In the genomic region with DNA sequence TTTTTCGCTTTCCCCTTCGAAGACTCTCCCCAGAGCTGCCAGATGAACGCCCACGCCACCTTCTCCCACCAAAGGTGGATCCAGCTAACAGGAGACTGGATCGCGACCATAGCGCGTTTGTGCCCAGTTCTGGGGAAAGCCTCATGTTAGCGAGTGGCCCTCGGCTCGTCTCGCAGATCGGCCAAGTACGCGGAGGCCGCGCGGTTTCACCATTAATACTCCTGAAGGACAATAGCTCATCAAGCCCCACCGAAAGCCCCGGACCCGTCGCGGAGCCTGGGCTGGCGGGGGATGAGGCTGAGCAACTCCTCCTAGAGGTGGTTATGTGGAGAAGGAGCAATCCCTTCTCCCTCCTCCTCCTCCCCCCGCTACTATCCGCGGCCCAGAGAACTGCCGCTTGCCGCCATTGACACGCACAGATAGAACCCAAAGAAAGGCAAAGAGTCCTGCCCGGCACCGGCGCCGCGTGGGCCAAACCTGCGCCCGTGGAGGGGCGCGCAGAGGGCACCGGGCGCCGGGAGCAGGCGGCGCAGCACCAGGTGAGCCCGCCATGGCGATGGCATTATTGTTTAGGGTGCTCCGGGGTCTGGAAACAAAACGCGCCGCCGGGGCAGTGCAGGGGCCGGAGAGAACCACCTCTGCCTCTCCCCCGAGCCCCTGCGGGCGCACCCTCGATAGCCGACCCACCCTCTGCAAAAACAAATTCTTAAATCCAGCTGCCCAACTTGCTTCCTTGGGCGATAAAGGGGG, we compare ENCODE assay signal across 1 cellular context.
TF ChIP-seq lines count a peak whose summit lies in the region.

A gene (plus strand): TSS at position 385 of the 750 bp plus-strand sequence. CDS start 22,813 bp downstream, outside the sequence.

TF ChIP-seq in HepG2, 621 proteins besides CTCF, POLR2A, EP300 and RAD21 (continued from another document and continues in another):
- TF ChIP-seq, protein P1, sequence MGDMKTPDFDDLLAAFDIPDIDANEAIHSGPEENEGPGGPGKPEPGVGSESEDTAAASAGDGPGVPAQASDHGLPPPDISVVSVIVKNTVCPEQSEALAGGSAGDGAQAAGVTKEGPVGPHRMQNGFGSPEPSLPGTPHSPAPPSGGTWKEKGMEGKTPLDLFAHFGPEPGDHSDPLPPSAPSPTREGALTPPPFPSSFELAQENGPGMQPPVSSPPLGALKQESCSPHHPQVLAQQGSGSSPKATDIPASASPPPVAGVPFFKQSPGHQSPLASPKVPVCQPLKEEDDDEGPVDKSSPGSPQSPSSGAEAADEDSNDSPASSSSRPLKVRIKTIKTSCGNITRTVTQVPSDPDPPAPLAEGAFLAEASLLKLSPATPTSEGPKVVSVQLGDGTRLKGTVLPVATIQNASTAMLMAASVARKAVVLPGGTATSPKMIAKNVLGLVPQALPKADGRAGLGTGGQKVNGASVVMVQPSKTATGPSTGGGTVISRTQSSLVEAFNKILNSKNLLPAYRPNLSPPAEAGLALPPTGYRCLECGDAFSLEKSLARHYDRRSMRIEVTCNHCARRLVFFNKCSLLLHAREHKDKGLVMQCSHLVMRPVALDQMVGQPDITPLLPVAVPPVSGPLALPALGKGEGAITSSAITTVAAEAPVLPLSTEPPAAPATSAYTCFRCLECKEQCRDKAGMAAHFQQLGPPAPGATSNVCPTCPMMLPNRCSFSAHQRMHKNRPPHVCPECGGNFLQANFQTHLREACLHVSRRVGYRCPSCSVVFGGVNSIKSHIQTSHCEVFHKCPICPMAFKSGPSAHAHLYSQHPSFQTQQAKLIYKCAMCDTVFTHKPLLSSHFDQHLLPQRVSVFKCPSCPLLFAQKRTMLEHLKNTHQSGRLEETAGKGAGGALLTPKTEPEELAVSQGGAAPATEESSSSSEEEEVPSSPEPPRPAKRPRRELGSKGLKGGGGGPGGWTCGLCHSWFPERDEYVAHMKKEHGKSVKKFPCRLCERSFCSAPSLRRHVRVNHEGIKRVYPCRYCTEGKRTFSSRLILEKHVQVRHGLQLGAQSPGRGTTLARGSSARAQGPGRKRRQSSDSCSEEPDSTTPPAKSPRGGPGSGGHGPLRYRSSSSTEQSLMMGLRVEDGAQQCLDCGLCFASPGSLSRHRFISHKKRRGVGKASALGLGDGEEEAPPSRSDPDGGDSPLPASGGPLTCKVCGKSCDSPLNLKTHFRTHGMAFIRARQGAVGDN (CRISPR knock-in tag; IDR thresholded peaks at IDR 0.05) = peak; percentile 84
- TF ChIP-seq RFXANK (CRISPR knock-in tag; IDR thresholded peaks at IDR 0.05) (no peak), ZNF546 (CRISPR knock-in tag; conservative IDR thresholded peaks at IDR 0.05) (no peak), ZNF615 (CRISPR knock-in tag; IDR thresholded peaks at IDR 0.05; ENCODE audit: borderline replicate concordance) (no peak), ZNF350 (CRISPR knock-in tag; IDR thresholded peaks at IDR 0.05; ENCODE audit: borderline replicate concordance, low read depth) (peak; percentile 26; the same call in 1 of the 2 replicates), RBM39 (IDR thresholded peaks at IDR 0.05; ENCODE audit: low read depth, low read length, poor library complexity, severe bottlenecking) (peak; percentile 29), REXO4 (CRISPR knock-in tag; IDR thresholded peaks at IDR 0.05; ENCODE audit: borderline replicate concordance) (no peak), FOXC1 (CRISPR knock-in tag; IDR thresholded peaks at IDR 0.05; ENCODE audit: borderline replicate concordance) (no peak; the same call in 1 of the 2 replicates), ZSCAN22 (CRISPR knock-in tag; IDR thresholded peaks at IDR 0.05) (no peak), GFI1 (CRISPR knock-in tag; IDR thresholded peaks at IDR 0.05; ENCODE audit: borderline replicate concordance) (no peak), NKX3-1 (CRISPR knock-in tag; IDR thresholded peaks at IDR 0.05) (no peak), CBX2 (IDR thresholded peaks at IDR 0.05; ENCODE audit: low read depth, low read length) (no peak), CBX2 (CRISPR knock-in tag; IDR thresholded peaks at IDR 0.05; ENCODE audit: low read depth) (no peak), POLR2AphosphoS2 (IDR thresholded peaks at IDR 0.05; ENCODE audit: low read depth, low read length) (no peak), ELF3 (CRISPR knock-in tag; IDR thresholded peaks at IDR 0.05) (no peak), ZNF788 (CRISPR knock-in tag; IDR thresholded peaks at IDR 0.05; ENCODE audit: borderline replicate concordance) (no peak; the same call in 1 of the 2 replicates), ZIK1 (CRISPR knock-in tag; IDR thresholded peaks at IDR 0.05; ENCODE audit: borderline replicate concordance, low read depth) (no peak), SALL2 (CRISPR knock-in tag; IDR thresholded peaks at IDR 0.05) (peak; percentile 21; the same call in 1 of the 2 replicates), ARNT2 (CRISPR knock-in tag; IDR thresholded peaks at IDR 0.05; ENCODE audit: low read depth) (peak; percentile 56; the same call in 1 of the 2 replicates), ZNF547 (CRISPR knock-in tag; IDR thresholded peaks at IDR 0.05) (0 out of 2 replicates have a peak, but pooled peaks have one; percentile 22), GABPB1 (CRISPR knock-in tag; IDR thresholded peaks at IDR 0.05) (peak; percentile 60), NR2F2 (IDR thresholded peaks at IDR 0.05; ENCODE audit: borderline replicate concordance, low read depth) (no peak), RBM22 (optimal IDR thresholded peaks at IDR 0.05; ENCODE audit: low read length) (no peak), MTF1 (CRISPR knock-in tag; IDR thresholded peaks at IDR 0.05) (no peak), ZNF451 (CRISPR knock-in tag; IDR thresholded peaks at IDR 0.05) (no peak), ZBTB3 (CRISPR knock-in tag; IDR thresholded peaks at IDR 0.05; ENCODE audit: borderline replicate concordance, low read depth) (no peak), DPF2 (CRISPR knock-in tag; IDR thresholded peaks at IDR 0.05; ENCODE audit: borderline replicate concordance, low read depth) (no peak)
- TF ChIP-seq, protein P2, sequence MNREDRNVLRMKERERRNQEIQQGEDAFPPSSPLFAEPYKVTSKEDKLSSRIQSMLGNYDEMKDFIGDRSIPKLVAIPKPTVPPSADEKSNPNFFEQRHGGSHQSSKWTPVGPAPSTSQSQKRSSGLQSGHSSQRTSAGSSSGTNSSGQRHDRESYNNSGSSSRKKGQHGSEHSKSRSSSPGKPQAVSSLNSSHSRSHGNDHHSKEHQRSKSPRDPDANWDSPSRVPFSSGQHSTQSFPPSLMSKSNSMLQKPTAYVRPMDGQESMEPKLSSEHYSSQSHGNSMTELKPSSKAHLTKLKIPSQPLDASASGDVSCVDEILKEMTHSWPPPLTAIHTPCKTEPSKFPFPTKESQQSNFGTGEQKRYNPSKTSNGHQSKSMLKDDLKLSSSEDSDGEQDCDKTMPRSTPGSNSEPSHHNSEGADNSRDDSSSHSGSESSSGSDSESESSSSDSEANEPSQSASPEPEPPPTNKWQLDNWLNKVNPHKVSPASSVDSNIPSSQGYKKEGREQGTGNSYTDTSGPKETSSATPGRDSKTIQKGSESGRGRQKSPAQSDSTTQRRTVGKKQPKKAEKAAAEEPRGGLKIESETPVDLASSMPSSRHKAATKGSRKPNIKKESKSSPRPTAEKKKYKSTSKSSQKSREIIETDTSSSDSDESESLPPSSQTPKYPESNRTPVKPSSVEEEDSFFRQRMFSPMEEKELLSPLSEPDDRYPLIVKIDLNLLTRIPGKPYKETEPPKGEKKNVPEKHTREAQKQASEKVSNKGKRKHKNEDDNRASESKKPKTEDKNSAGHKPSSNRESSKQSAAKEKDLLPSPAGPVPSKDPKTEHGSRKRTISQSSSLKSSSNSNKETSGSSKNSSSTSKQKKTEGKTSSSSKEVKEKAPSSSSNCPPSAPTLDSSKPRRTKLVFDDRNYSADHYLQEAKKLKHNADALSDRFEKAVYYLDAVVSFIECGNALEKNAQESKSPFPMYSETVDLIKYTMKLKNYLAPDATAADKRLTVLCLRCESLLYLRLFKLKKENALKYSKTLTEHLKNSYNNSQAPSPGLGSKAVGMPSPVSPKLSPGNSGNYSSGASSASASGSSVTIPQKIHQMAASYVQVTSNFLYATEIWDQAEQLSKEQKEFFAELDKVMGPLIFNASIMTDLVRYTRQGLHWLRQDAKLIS (CRISPR knock-in tag; IDR thresholded peaks at IDR 0.05) = no peak
- TF ChIP-seq, protein P3, sequence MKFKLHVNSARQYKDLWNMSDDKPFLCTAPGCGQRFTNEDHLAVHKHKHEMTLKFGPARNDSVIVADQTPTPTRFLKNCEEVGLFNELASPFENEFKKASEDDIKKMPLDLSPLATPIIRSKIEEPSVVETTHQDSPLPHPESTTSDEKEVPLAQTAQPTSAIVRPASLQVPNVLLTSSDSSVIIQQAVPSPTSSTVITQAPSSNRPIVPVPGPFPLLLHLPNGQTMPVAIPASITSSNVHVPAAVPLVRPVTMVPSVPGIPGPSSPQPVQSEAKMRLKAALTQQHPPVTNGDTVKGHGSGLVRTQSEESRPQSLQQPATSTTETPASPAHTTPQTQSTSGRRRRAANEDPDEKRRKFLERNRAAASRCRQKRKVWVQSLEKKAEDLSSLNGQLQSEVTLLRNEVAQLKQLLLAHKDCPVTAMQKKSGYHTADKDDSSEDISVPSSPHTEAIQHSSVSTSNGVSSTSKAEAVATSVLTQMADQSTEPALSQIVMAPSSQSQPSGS (CRISPR knock-in tag; IDR thresholded peaks at IDR 0.05) = no peak
- TF ChIP-seq, protein P4, sequence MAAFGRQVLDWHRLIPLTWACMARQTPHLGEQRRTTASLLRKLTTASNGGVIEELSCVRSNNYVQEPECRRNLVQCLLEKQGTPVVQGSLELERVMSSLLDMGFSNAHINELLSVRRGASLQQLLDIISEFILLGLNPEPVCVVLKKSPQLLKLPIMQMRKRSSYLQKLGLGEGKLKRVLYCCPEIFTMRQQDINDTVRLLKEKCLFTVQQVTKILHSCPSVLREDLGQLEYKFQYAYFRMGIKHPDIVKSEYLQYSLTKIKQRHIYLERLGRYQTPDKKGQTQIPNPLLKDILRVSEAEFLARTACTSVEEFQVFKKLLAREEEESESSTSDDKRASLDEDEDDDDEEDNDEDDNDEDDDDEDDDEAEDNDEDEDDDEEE (CRISPR knock-in tag; IDR thresholded peaks at IDR 0.05) = no peak
- TF ChIP-seq, protein P5, sequence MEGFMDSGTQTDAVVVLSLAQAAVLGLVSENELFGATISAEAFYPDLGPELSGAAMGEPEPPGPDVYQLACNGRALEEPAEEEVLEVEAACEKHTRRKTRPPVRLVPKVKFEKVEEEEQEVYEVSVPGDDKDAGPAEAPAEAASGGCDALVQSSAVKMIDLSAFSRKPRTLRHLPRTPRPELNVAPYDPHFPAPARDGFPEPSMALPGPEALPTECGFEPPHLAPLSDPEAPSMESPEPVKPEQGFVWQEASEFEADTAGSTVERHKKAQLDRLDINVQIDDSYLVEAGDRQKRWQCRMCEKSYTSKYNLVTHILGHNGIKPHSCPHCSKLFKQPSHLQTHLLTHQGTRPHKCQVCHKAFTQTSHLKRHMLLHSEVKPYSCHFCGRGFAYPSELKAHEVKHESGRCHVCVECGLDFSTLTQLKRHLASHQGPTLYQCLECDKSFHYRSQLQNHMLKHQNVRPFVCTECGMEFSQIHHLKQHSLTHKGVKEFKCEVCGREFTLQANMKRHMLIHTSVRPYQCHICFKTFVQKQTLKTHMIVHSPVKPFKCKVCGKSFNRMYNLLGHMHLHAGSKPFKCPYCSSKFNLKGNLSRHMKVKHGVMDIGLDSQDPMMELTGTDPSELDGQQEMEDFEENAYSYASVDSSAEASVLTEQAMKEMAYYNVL (CRISPR knock-in tag; IDR thresholded peaks at IDR 0.05; ENCODE audit: borderline replicate concordance) = no peak
- TF ChIP-seq, protein P6, sequence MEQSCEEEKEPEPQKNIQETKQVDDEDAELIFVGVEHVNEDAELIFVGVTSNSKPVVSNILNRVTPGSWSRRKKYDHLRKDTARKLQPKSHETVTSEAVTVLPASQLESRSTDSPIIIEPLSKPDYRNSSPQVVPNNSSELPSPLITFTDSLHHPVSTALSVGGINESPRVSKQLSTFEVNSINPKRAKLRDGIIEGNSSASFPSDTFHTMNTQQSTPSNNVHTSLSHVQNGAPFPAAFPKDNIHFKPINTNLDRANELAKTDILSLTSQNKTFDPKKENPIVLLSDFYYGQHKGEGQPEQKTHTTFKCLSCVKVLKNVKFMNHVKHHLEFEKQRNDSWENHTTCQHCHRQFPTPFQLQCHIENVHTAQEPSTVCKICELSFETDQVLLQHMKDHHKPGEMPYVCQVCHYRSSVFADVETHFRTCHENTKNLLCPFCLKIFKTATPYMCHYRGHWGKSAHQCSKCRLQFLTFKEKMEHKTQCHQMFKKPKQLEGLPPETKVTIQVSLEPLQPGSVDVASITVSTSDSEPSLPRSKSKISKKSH (CRISPR knock-in tag; IDR thresholded peaks at IDR 0.05; ENCODE audit: borderline replicate concordance) = peak; percentile 38; the same call in 1 of the 2 replicates
- TF ChIP-seq, protein P7, sequence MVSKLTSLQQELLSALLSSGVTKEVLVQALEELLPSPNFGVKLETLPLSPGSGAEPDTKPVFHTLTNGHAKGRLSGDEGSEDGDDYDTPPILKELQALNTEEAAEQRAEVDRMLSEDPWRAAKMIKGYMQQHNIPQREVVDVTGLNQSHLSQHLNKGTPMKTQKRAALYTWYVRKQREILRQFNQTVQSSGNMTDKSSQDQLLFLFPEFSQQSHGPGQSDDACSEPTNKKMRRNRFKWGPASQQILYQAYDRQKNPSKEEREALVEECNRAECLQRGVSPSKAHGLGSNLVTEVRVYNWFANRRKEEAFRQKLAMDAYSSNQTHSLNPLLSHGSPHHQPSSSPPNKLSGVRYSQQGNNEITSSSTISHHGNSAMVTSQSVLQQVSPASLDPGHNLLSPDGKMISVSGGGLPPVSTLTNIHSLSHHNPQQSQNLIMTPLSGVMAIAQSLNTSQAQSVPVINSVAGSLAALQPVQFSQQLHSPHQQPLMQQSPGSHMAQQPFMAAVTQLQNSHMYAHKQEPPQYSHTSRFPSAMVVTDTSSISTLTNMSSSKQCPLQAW (CRISPR knock-in tag; IDR thresholded peaks at IDR 0.05) = no peak
